Comparison of ENCODE assay signal across 1 cellular context in the genomic region with DNA sequence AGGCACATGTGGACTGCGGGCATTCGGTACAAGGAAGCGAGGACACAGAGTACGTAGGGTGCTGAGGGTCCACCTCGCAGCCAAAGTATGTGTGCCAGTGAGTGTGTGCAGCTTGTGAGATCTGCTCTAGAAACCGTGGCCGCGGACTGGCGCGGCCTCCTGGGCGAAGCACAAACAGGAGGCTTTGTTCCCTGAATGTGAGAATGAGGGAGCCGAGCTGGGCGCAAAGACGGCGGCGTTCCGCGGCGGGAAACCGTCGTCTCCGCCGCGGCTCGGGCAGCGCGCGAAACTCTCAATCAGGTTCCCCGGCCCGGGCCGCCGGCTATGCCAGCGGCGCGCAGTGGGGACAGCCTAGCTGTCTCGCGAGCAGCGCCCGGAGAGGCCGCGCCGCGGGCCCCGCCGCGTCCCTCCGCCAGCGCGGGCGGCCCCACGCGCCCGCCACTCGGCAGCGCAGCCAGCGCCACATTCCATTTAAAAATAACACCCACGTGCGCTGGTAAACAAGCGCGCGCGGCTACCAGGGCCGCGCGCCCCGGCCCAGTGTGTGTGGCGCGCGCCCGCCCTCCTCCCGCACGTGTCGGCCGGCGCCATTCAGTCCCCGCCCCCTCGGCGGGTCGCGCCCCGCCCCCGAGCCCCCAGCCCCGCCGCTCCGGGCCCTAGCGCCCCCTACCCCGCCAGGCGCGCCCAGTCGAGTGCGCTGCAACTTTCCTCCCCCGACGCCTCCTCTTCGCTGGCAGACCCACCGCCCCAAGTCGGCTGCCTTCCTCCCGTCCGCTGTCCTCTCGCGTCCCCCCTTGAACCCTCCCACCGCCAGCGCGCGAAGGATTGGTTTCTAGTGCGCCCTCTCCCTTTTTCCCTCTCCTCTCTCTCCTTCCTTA.
A peak's percentile ranks its signal among the peaks of the same experiment; 100 is the strongest.
TF ChIP-seq lines count a peak whose summit lies in the region.

No MANE protein-coding gene starts in this region.

TF ChIP-seq in HEK293, 187 proteins besides CTCF, POLR2A, EP300 and RAD21 (continued from another document):
- TF ChIP-seq PRDM1 (tag by site-specific recombination; IDR thresholded peaks at IDR 0.05) (peak; percentile 81), ZNF23 (tag by site-specific recombination; IDR thresholded peaks at IDR 0.05; ENCODE audit: borderline replicate concordance) (no peak), HOXC10 (CRISPR knock-in tag; IDR thresholded peaks at IDR 0.05) (no peak), HIC1 (tag by site-specific recombination; IDR thresholded peaks at IDR 0.05) (no peak), ZNF19 (tag by site-specific recombination; IDR thresholded peaks at IDR 0.05; ENCODE audit: low read depth) (no peak), ZNF843 (tag by site-specific recombination; IDR thresholded peaks at IDR 0.05) (no peak), ZBTB11 (tag by site-specific recombination; conservative IDR thresholded peaks at IDR 0.05; ENCODE audit: low read depth) (peak; percentile 75), ZEB2 (tag by site-specific recombination; IDR thresholded peaks at IDR 0.05) (no peak), ZNF184 (tag by site-specific recombination; IDR thresholded peaks at IDR 0.05) (no peak), ZNF518A (tag by site-specific recombination; conservative IDR thresholded peaks at IDR 0.05; ENCODE audit: low read depth) (no peak), ZNF37A (tag by site-specific recombination; IDR thresholded peaks at IDR 0.05) (no peak), SP2 (tag by site-specific recombination; IDR thresholded peaks at IDR 0.05) (no peak), ZNF514 (tag by site-specific recombination; IDR thresholded peaks at IDR 0.05) (no peak), ZFP69B (tag by site-specific recombination; IDR thresholded peaks at IDR 0.05) (peak; percentile 51; the same call in 1 of the 2 replicates), ZNF623 (tag by site-specific recombination; IDR thresholded peaks at IDR 0.05) (no peak), SALL2 (tag by site-specific recombination; IDR thresholded peaks at IDR 0.05; ENCODE audit: borderline replicate concordance) (no peak), ZNF26 (tag by site-specific recombination; IDR thresholded peaks at IDR 0.05) (no peak), PRDM10 (tag by site-specific recombination; IDR thresholded peaks at IDR 0.05) (peak; percentile 59; the same call in 1 of the 2 replicates), ZNF792 (tag by site-specific recombination; IDR thresholded peaks at IDR 0.05) (no peak), ZBTB7A (tag by site-specific recombination; IDR thresholded peaks at IDR 0.05; ENCODE audit: low read depth) (0 out of 2 replicates have a peak, but pooled peaks have one; percentile 60), ZNF335 (tag by site-specific recombination; conservative IDR thresholded peaks at IDR 0.05) (peak; percentile 69; the same call in 1 of the 2 replicates), KLF9 (tag by site-specific recombination; IDR thresholded peaks at IDR 0.05; ENCODE audit: low read depth) (no peak), ZNF324 (tag by site-specific recombination; IDR thresholded peaks at IDR 0.05) (no peak)
